In genomic region chr18:58453167-58453804, GRCh38 we compare ENCODE assay signal across 25 cellular contexts.
DNase-seq lines count a peak whose midpoint lies in the region; ATAC-seq, FAIRE-seq and TF ChIP-seq lines count a peak whose summit lies in the region.
"Had no signal": no experiment of that assay in that cellular context is flagged by ENCODE, and none has a peak within 500 bp of the region (broad histone marks: within the 10 kb centered on the region; RNA-seq: fewer than 3 reads in every experiment).

No MANE protein-coding gene starts in this region.

- H3K4me1 ChIP-seq in right cardiac atrium (ENCODE audit: control insufficient read depth, insufficient read depth, low read length) (peaks cover 8% of the 10 kb centered on the region), left ventricle myocardium inferior (peaks cover 34% of the 10 kb centered on the region), neural progenitor cell (no peaks in the 10 kb centered on the region)
- H3K4me1 ChIP-seq: BE2C had no signal

- no peaks in the 10 kb centered on the region for H3K9me3 Mint-ChIP-seq in neural progenitor cell
- H3K9me3 Mint-ChIP-seq: CD14-positive monocyte had no signal

- H2AFZ ChIP-seq in neural progenitor cell (replicated peaks) = no peak overlapping the region
- H2AFZ ChIP-seq: GM23248 had no signal

- WGBS in right cardiac atrium = 89% methylated on average over 6 of the region's 6 CpGs

- H3K36me3 ChIP-seq in left ventricle myocardium inferior (no peaks in the 10 kb centered on the region), neural progenitor cell (no peaks in the 10 kb centered on the region)
- H3K36me3 ChIP-seq: BE2C; BLaER1 treated with 17β-estradiol and CSF1 and Interleukin-3, amounts not matched to agents 10 nM and 100 nM had no signal

- H3K27ac ChIP-seq in right cardiac atrium (ENCODE audit: low read length) = peak overlapping the region; percentile 30
- no peak overlapping the region for H3K27ac ChIP-seq in left ventricle myocardium inferior (replicated peaks)
- no peak overlapping the region for H3K27ac ChIP-seq in neural progenitor cell
- H3K27ac ChIP-seq: A549; BLaER1 treated with 17β-estradiol and CSF1 and Interleukin-3, amounts not matched to agents 10 nM and 100 nM; GM23248 had no signal

- no peak for TF ChIP-seq POLR2A in GM12892 (IDR thresholded peaks at IDR 0.05; ENCODE audit: low read depth, low read length)

- H3F3A ChIP-seq in neural progenitor cell (ENCODE audit: low read depth) = no peaks in the 10 kb centered on the region

- ATAC-seq in right cardiac atrium = no peak
- peak; percentile 33 for ATAC-seq in left lobe of liver
- ATAC-seq in HG03565 (IDR thresholded peaks at IDR 0.05; ENCODE audit: unreplicated experiment) = no peak
- ATAC-seq in omental fat pad (ENCODE audit: low FRiP score) = no peak
- ATAC-seq: A549 had no signal

- no peaks in the 10 kb centered on the region for H4K20me1 ChIP-seq in neural progenitor cell (ENCODE audit: low read depth)
- H4K20me1 ChIP-seq: BLaER1 treated with 17β-estradiol and CSF1 and Interleukin-3, amounts not matched to agents 10 nM and 100 nM had no signal

- intact Hi-C loops in right cardiac atrium (cut with DNase I) (no loop called here), left ventricle myocardium inferior (cut with micrococcal nuclease) (no loop called here)

- no peaks in the 10 kb centered on the region for H3K27me3 ChIP-seq in right cardiac atrium (ENCODE audit: control insufficient read depth, insufficient read depth)
- no peaks in the 10 kb centered on the region for H3K27me3 ChIP-seq in left ventricle myocardium inferior (ENCODE audit: low read depth)
- no peaks in the 10 kb centered on the region for H3K27me3 ChIP-seq in neural progenitor cell
- H3K27me3 ChIP-seq: BE2C; BLaER1 treated with 17β-estradiol and CSF1 and Interleukin-3, amounts not matched to agents 10 nM and 100 nM had no signal

- no peaks in the 10 kb centered on the region for H3K36me3 Mint-ChIP-seq in neural progenitor cell
- H3K36me3 Mint-ChIP-seq: CD14-positive monocyte; CD4-positive, alpha-beta memory T cell had no signal

- H3K27me3 Mint-ChIP-seq in neural progenitor cell (ENCODE audit: insufficient read depth, low read depth) = peaks cover 10% of the 10 kb centered on the region

- H3K4me3 ChIP-seq in right cardiac atrium (ENCODE audit: low read length) = no peak overlapping the region
- H3K4me3 ChIP-seq in left ventricle myocardium inferior = no peak overlapping the region
- no peak overlapping the region for H3K4me3 ChIP-seq in neural progenitor cell
- H3K4me3 ChIP-seq: A549; BLaER1 treated with 17β-estradiol and CSF1 and Interleukin-3, amounts not matched to agents 10 nM and 100 nM; GM23248 had no signal

- no peak for TF ChIP-seq CTCF in left ventricle myocardium inferior (IDR thresholded peaks at IDR 0.05; ENCODE audit: borderline replicate concordance)
- no peak for TF ChIP-seq CTCF in neural progenitor cell (IDR thresholded peaks at IDR 0.05)
- no peak for TF ChIP-seq CTCF in omental fat pad (IDR thresholded peaks at IDR 0.05)

- H3K4me1 Mint-ChIP-seq in neural progenitor cell = peaks cover 36% of the 10 kb centered on the region
- H3K4me1 Mint-ChIP-seq: CD14-positive monocyte; CD4-positive, alpha-beta memory T cell had no signal

- no peak overlapping the region for H3K4me3 Mint-ChIP-seq in neural progenitor cell
- H3K4me3 Mint-ChIP-seq: CD14-positive monocyte; CD4-positive, alpha-beta memory T cell had no signal

- DNase-seq in right cardiac atrium (no peak), left ventricle myocardium inferior (no peak), NCI-H2227 (lab: John Stamatoyannopoulos, UW; ENCODE audit: unreplicated experiment) (peak; percentile 72), left lobe of liver (ENCODE audit: low spot score) (peak; percentile 80), neural progenitor cell (ENCODE audit: low spot score) (no peak), GM12892 (ENCODE audit: insufficient read length) (no peak), omental fat pad (ENCODE audit: low spot score) (no peak)
- DNase-seq: 8988T; ACHN; AML-193; BE2C; Calu3; CD4-positive, alpha-beta memory T cell; COR-L47; DMS153; DND-41; GM23248; H7 had no signal

- H3K4me2 ChIP-seq in neural progenitor cell = no peak overlapping the region
- H3K4me2 ChIP-seq: A549; BLaER1 treated with 17β-estradiol and CSF1 and Interleukin-3, amounts not matched to agents 10 nM and 100 nM had no signal

- peak overlapping the region; percentile 31 for H3K27ac Mint-ChIP-seq in neural progenitor cell
- H3K27ac Mint-ChIP-seq: CD14-positive monocyte; CD4-positive, alpha-beta memory T cell had no signal

- no peaks in the 10 kb centered on the region for H3K79me2 ChIP-seq in neural progenitor cell (ENCODE audit: low read depth)

- FAIRE-seq in GM12892 (lab: Jason Lieb, UNC) = no peak
- FAIRE-seq: A549, G401.6, GM19239, H1 had no signal

- H3K9me3 ChIP-seq in right cardiac atrium (ENCODE audit: control insufficient read depth, low read length) (no peaks in the 10 kb centered on the region), left ventricle myocardium inferior (replicated peaks) (no peaks in the 10 kb centered on the region), neural progenitor cell (ENCODE audit: low read depth) (no peaks in the 10 kb centered on the region)
- H3K9me3 ChIP-seq: A549; BE2C; BLaER1 treated with 17β-estradiol and CSF1 and Interleukin-3, amounts not matched to agents 10 nM and 100 nM had no signal

- no peak overlapping the region for H3K9ac ChIP-seq in neural progenitor cell
- H3K9ac ChIP-seq: BLaER1 treated with 17β-estradiol and CSF1 and Interleukin-3, amounts not matched to agents 10 nM and 100 nM; GM23248 had no signal

Comparison
In these comparisons a context has a peak if more than half of its experiments do, and no peak if none do; other contexts are left out.
1. DNase-seq: peak in NCI-H2227 (single experiment) and left lobe of liver (single experiment); none in right cardiac atrium (0 of 3), left ventricle myocardium inferior (single experiment), neural progenitor cell (single experiment), GM12892 (single experiment) and omental fat pad (single experiment).